9 cellular contexts compared by ENCODE assay signal in genomic region chr17:20157078-20157360, GRCh38.
A peak's percentile ranks its signal among the peaks of the same experiment; 100 is the strongest.
DNase-seq lines count a peak whose midpoint lies in the region; ATAC-seq and TF ChIP-seq lines count a peak whose summit lies in the region.
"Had no signal": no experiment of that assay in that cellular context is flagged by ENCODE, and none has a peak within 500 bp of the region (broad histone marks: within the 10 kb centered on the region; RNA-seq: fewer than 3 reads in every experiment).

No MANE protein-coding gene starts in this region.

- H3K23me2 ChIP-seq in H9 (ENCODE audit: insufficient read length, low read depth, low read length, poor library complexity, severe bottlenecking): peaks cover 8% of the 10 kb centered on the region

- peaks cover 22 to 28% of the 10 kb centered on the region in 2 experiments for H3K4me1 Mint-ChIP-seq in H9
- peaks cover 4% of the 10 kb centered on the region for H3K4me1 Mint-ChIP-seq in activated CD4-positive, alpha-beta memory T cell treated with anti-CD3 and anti-CD28 coated beads, Interleukin-2, amount 10 ng/mL, durations not matched to agents 7 days and 5 days

- H2BK20ac ChIP-seq in H9 (ENCODE audit: low read depth, low read length, poor library complexity, severe bottlenecking): no peak overlapping the region

- no peaks in the 10 kb centered on the region; the same call in 1 of the 2 replicates for H3K27me3 Mint-ChIP-seq in H9 (ENCODE audit: low read depth)
- H3K27me3 Mint-ChIP-seq in activated CD4-positive, alpha-beta memory T cell treated with anti-CD3 and anti-CD28 coated beads, Interleukin-2, amount 10 ng/mL, durations not matched to agents 7 days and 5 days: peaks cover 15% of the 10 kb centered on the region

- H3K23ac ChIP-seq in H9 (ENCODE audit: insufficient read length, low read depth, low read length): no peak overlapping the region

- no peak overlapping the region for H4K5ac ChIP-seq in H9 (ENCODE audit: insufficient read length, low read depth, low read length)

- intact Hi-C loops in cardiac septum (cut with DNase I): no loop called here
- intact Hi-C loops in heart left ventricle (cut with DNase I): no loop called here

- H4K8ac ChIP-seq in H9 (replicated peaks; ENCODE audit: insufficient read length, low read depth, low read length): no peak overlapping the region

- no peak overlapping the region for H4K91ac ChIP-seq in H9 (ENCODE audit: insufficient read length, low read depth, low read length)

- H2BK15ac ChIP-seq in H9 (ENCODE audit: low read depth, low read length): no peak overlapping the region

- H3K4me1 ChIP-seq in H9 (ENCODE audit: insufficient read depth, low read length) (no peaks in the 10 kb centered on the region), hepatocyte (ENCODE audit: insufficient read depth) (peaks cover 4% of the 10 kb centered on the region), heart left ventricle (peaks cover 0 to 22% (median 13%) of the 10 kb centered on the region in 12 donors)

- H3K27ac Mint-ChIP-seq in H9: peak overlapping the region in 1 of 3 experiments; percentile 93; a peak in 2 of 7 replicates
- H3K27ac Mint-ChIP-seq in activated CD4-positive, alpha-beta memory T cell treated with anti-CD3 and anti-CD28 coated beads, Interleukin-2, amount 10 ng/mL, durations not matched to agents 7 days and 5 days: no peak overlapping the region

- H2AFZ ChIP-seq in H9 (ENCODE audit: low read length) (no peak overlapping the region), hepatocyte (peak overlapping the region; percentile 63)

- no peaks in the 10 kb centered on the region for H3K9me3 Mint-ChIP-seq in H9
- no peaks in the 10 kb centered on the region for H3K9me3 Mint-ChIP-seq in activated CD4-positive, alpha-beta memory T cell treated with anti-CD3 and anti-CD28 coated beads, Interleukin-2, amount 10 ng/mL, durations not matched to agents 7 days and 5 days

- no peak overlapping the region for H3K56ac ChIP-seq in H9 (ENCODE audit: insufficient read length, low read depth, low read length)

- no peak overlapping the region for H2BK120ac ChIP-seq in H9 (ENCODE audit: low read depth, low read length, poor library complexity, severe bottlenecking)

- H3K14ac ChIP-seq in H9 (ENCODE audit: insufficient read depth, low read length): no peak overlapping the region; the same call in 1 of the 2 replicates

- H3K9me3 ChIP-seq in H9 (ENCODE audit: control insufficient read depth, low read depth, low read length) (no peaks in the 10 kb centered on the region), hepatocyte (ENCODE audit: low read depth) (no peaks in the 10 kb centered on the region), heart left ventricle (no peaks in the 10 kb centered on the region)

- H3K4me2 ChIP-seq in H9 (ENCODE audit: insufficient read depth, insufficient read length, low read length): peak overlapping the region; percentile 90
- H3K4me2 ChIP-seq in hepatocyte: peak overlapping the region; percentile 95

- H3K18ac ChIP-seq in H9 (ENCODE audit: insufficient read length, low read depth, low read length): no peak overlapping the region

- CTCF ChIA-PET in activated CD4-positive, alpha-beta memory T cell treated with anti-CD3 and anti-CD28 coated beads, Interleukin-2, amount 10 ng/mL, durations not matched to agents 7 days and 5 days (lab: Charles Lee): interaction anchor here (0.6 kb wide), 1 partner anchor 1059 kb away, joined by 3 read pairs; no protein-coding TSS in a partner anchor

- POLR2A ChIA-PET in activated CD4-positive, alpha-beta memory T cell treated with anti-CD3 and anti-CD28 coated beads, Interleukin-2, amount 10 ng/mL, durations not matched to agents 7 days and 5 days (lab: Charles Lee): no interaction called here

- DNase-seq in H9 (no peak), hepatocyte (ENCODE audit: low spot score) (no peak), inferior parietal cortex (ENCODE audit: extremely low spot score) (no peak), cardiac septum (ENCODE audit: low spot score) (no peak), heart left ventricle (no peak), activated T-cell treated with anti-CD3 and anti-CD28 coated beads for 4 hours (no peak)
- DNase-seq in activated CD4-positive, alpha-beta memory T cell treated with anti-CD3 and anti-CD28 coated beads, Interleukin-2, amount 10 ng/mL, durations not matched to agents 7 days and 5 days: no peak
- DNase-seq: stimulated activated CD4-positive, alpha-beta T cell treated with anti-CD3 and anti-CD28 coated beads, Interleukin-4, amount 100 ng/mL, for 24 hours had no signal

- H3K4me3 Mint-ChIP-seq in H9: no peak overlapping the region; a peak in 2 of 5 replicates
- peak overlapping the region; percentile 78 for H3K4me3 Mint-ChIP-seq in activated CD4-positive, alpha-beta memory T cell treated with anti-CD3 and anti-CD28 coated beads, Interleukin-2, amount 10 ng/mL, durations not matched to agents 7 days and 5 days

- H2BK5ac ChIP-seq in H9 (ENCODE audit: insufficient read length, low read length): no peak overlapping the region

- TF ChIP-seq CTCF in H9 (conservative IDR thresholded peaks at IDR 0.05) (no peak), hepatocyte (IDR thresholded peaks at IDR 0.05; ENCODE audit: poor library complexity) (no peak), heart left ventricle (IDR thresholded peaks at IDR 0.05) (no peak)

- H3K36me3 ChIP-seq in hepatocyte (replicated peaks; ENCODE audit: insufficient read depth, low read depth) (no peaks in the 10 kb centered on the region), heart left ventricle (no peaks in the 10 kb centered on the region)

- peaks cover 12% of the 10 kb centered on the region for H3K79me1 ChIP-seq in H9 (ENCODE audit: insufficient read depth, low read depth, low read length, poor library complexity, severe bottlenecking)

- no peak overlapping the region for H3T11ph ChIP-seq in H9 (ENCODE audit: low read length)

- WGBS in H9 (ENCODE audit: extremely low coverage, insufficient read length, low lambda C conversion rate): no CpG with 5 or more reads among the region's 12 CpGs
- 16% methylated on average over 12 of the region's 12 CpGs for WGBS in hepatocyte (ENCODE audit: low lambda C conversion rate, missing lambda C conversion rate)
- WGBS in heart left ventricle, 4 donors: 75 to 89% (median 77%) methylated on average over 12 of the region's 12 CpGs

- H3K27ac ChIP-seq in H9 (ENCODE audit: insufficient read length, low read depth, low read length) (no peak overlapping the region), hepatocyte (peak overlapping the region; percentile 95), skin epidermis (peak overlapping the region in 1 of 21 experiments; percentile 61), heart left ventricle (no peak overlapping the region)

- H3K9me2 ChIP-seq in hepatocyte (replicated peaks; ENCODE audit: insufficient read depth): no peaks in the 10 kb centered on the region

- H3K4me3 ChIP-seq in hepatocyte (peak overlapping the region; percentile 53), skin epidermis (peak overlapping the region in 5 of 7 experiments; percentile 59 to 96 (median 70)), heart left ventricle (peak overlapping the region in 5 of 12 donors; percentile 63 to 78 (median 67))

- H3K4ac ChIP-seq in H9 (ENCODE audit: low read depth, low read length): no peak overlapping the region

- no peak for TF ChIP-seq POLR2A in heart left ventricle (IDR thresholded peaks at IDR 0.05)

- peaks cover 8 to 19% (median 9%) of the 10 kb centered on the region in 3 experiments; a peak in 6 of 7 replicates for H3K36me3 Mint-ChIP-seq in H9 (ENCODE audit: insufficient read depth in 1 of 3, low read depth in 3 of 3)
- no peaks in the 10 kb centered on the region for H3K36me3 Mint-ChIP-seq in activated CD4-positive, alpha-beta memory T cell treated with anti-CD3 and anti-CD28 coated beads, Interleukin-2, amount 10 ng/mL, durations not matched to agents 7 days and 5 days (ENCODE audit: low read depth)

- H3K79me2 ChIP-seq in H9 (ENCODE audit: insufficient read depth, low read length) (peaks cover 7% of the 10 kb centered on the region; the same call in 1 of the 2 replicates), hepatocyte (peaks cover 47% of the 10 kb centered on the region)

- ATAC-seq in heart left ventricle: no peak

- no peaks in the 10 kb centered on the region for H3K27me3 ChIP-seq in H9 (ENCODE audit: insufficient read depth, low read length)
- no peaks in the 10 kb centered on the region for H3K27me3 ChIP-seq in hepatocyte
- peaks cover 0 to 11% (median 0%) of the 10 kb centered on the region in 9 donors for H3K27me3 ChIP-seq in heart left ventricle

- no peak overlapping the region for H2AK5ac ChIP-seq in H9 (ENCODE audit: insufficient read length, low read length)

- no peak overlapping the region for H2BK12ac ChIP-seq in H9 (ENCODE audit: insufficient read length, low read depth, low read length)

- peak overlapping the region; percentile 86 for H3K9ac ChIP-seq in H9 (ENCODE audit: extremely low read depth, insufficient read length, low read length)

- H4K20me1 ChIP-seq in H9 (ENCODE audit: control insufficient read depth, insufficient read depth, insufficient read length) (no peaks in the 10 kb centered on the region), hepatocyte (ENCODE audit: insufficient read depth, poor library complexity, severe bottlenecking) (no peaks in the 10 kb centered on the region)
